1 cellular context compared by ENCODE assay signal in the genomic region with DNA sequence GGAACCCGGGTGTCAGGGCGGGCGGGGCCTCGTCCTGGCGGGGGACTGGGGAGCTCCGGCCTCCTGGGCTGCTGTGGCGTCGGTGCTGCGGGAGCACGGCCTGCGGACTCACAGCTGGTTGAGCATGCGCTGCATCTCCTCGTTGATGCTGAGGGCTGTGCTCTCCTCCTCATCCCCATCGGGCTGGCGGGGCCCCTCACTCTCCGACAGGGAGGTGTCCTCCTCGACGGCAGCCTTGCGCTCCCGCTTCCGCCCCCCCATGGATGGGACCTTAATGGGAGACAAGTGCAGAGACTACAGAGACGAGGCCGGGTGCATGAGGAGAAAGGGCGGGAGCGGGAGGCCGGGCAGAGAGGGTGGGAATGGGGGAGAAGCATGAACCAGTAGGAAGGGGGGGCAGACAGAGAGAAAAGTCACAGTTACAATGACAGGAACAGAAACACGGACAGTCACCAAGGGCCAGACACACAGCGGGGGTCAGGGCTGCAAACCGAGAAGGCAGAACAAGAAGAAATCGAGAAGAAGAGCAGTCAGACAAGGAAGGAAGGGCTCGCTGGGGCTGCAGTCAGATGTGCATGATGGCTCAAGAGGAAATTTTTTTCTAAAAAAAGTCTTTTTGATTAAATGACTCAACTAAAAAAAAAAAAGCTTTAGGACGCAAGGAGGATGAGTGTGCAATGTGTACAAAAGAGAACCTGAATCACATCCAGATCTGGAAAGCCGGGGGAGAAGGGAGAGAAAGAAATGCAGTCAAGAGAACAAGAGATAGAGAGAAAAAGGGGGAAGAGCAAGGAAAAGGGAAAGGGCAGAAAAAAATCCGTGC.
TF ChIP-seq lines count a peak whose summit lies in the region.

No MANE protein-coding gene starts in this region.

TF ChIP-seq in H1, 55 proteins besides CTCF, POLR2A, EP300 and RAD21:
- TF ChIP-seq FOSL1 (IDR thresholded peaks at IDR 0.05; ENCODE audit: insufficient read depth, low read depth, low read length) (no peak), JUN (IDR thresholded peaks at IDR 0.05; ENCODE audit: low read depth, low read length) (no peak)
